Comparison of ENCODE assay signal across 8 cellular contexts in the genomic region with DNA sequence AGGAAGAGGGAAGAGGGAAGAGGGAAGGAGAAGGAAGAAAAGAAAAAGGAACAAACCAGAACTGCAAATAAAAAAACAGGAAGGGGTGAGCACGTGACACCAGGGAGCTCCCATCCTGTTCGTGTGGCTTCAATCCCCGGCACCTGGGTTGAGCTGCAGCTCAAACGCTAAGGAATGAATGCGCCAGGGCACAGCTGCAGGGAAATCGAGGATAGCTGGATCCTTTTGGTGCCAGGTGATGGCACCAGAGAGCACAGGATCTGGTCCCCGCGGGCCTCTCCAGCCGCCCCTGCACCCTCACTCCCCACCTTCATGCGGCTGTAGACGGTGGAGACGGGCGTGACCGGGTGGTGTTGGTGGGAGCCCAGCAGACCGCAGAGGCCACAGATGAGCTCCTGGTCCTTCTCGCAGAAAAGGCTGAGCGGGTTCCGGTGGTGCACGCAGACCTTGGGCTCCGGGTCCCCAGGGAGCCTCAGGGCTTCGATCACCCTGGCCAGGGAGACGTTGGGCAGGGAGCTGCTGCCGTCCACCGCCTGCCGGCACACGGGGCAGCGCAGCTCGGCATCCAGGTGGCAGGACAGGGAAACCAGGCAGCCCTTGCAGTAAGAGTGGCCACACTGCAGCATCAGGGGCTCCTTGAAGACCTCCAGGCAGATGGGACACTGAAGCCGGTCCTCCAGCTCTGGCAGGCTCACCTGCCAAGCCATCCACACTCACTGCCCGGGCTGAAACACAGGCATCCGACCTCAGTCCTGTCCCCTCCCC. TPM values are rescaled to one million over a fixed set of nuclear protein-coding genes. Genes with fewer than 3 reads are reported as not detected.
DNase-seq lines count a peak whose midpoint lies in the region; ATAC-seq, FAIRE-seq and TF ChIP-seq lines count a peak whose summit lies in the region.
"Not testable (repeated sequence)": the region's sequence is repeated elsewhere in the genome, so short reads cannot be mapped to it uniquely, and the experiment has no call there.

No MANE protein-coding gene starts in this region.

- intact Hi-C loops in aorta (cut with DNase I), result not testable (repeated sequence)

- CTCF ChIA-PET in GM10248 (lab: Yijun Ruan, JAX), result interaction anchor here (0.7 to 4.9 kb wide), 11 partner anchors 9 to 401 kb away, joined by 3 to 45 read pairs (median 4); no protein-coding TSS in a partner anchor

- H3K27me3 ChIP-seq in bronchial epithelial cell (ENCODE audit: control insufficient read depth, insufficient read depth, low read length); iPS DF 6.9 (ENCODE audit: control insufficient read depth, insufficient read depth, low read length); aorta (ENCODE audit: control insufficient read depth in 1 of 2, insufficient read depth in 2 of 2, low read length in 1 of 2): not testable (repeated sequence)

- DNase-seq in GM10248 (ENCODE audit: extremely low spot score) (peak; percentile 84), HTR-8/SVneo (ENCODE audit: insufficient read length, low spot score) (peak; percentile 53), NCI-H82 (lab: John Stamatoyannopoulos, UW) (peak; percentile 71), bronchial epithelial cell (ENCODE audit: low read depth) (peak; percentile 29), iPS DF 6.9 (ENCODE audit: low read depth, low spot score) (peak; percentile 81), aorta (peak in 1 of 2 donors; percentile 68)
- DNase-seq in activated CD4-positive, alpha-beta T cell treated with anti-CD3 and anti-CD28 coated beads for 48 hours, result peak; percentile 66
- DNase-seq in retinal pigment epithelial cell (ENCODE audit: low read depth), result not testable (repeated sequence)

- not testable (repeated sequence) for H3K4me3 ChIP-seq in bronchial epithelial cell (ENCODE audit: low read depth, low read length); iPS DF 6.9 (ENCODE audit: low read length); retinal pigment epithelial cell (ENCODE audit: low read length); aorta (ENCODE audit: low read length in 2 of 2)

- peak; percentile 74 for TF ChIP-seq CTCF in GM10248 (IDR thresholded peaks at IDR 0.05; ENCODE audit: control extremely low read depth, extremely low read depth, low read depth, missing control alignments)
- peak; percentile 78 for TF ChIP-seq CTCF in bronchial epithelial cell (IDR thresholded peaks at IDR 0.05; ENCODE audit: insufficient read depth, low read length, severe bottlenecking)
- TF ChIP-seq CTCF in retinal pigment epithelial cell (conservative IDR thresholded peaks at IDR 0.05; ENCODE audit: low read depth, low read length), result peak; percentile 71

- FAIRE-seq in HTR-8/SVneo (lab: Jason Lieb, UNC); bronchial epithelial cell (lab: Jason Lieb, UNC): not testable (repeated sequence)

- peak; percentile 53 for ATAC-seq in aorta (ENCODE audit: low FRiP score)

- WGBS in iPS DF 6.9 (ENCODE audit: insufficient coverage, insufficient read length), result no CpG with 5 or more reads among the region's 31 CpGs
- 8 to 13% methylated on average over 27 to 31 of the region's 31 CpGs for WGBS in aorta, 2 donors

- POLR2A ChIA-PET in GM10248 (lab: Yijun Ruan, JAX), result not testable (repeated sequence)

- H3K9me3 ChIP-seq in iPS DF 6.9 (ENCODE audit: control insufficient read depth, insufficient read depth, low read length); aorta (ENCODE audit: control insufficient read depth, low read length): not testable (repeated sequence)

- H3K27ac ChIP-seq in iPS DF 6.9 (ENCODE audit: low read length); aorta (ENCODE audit: low read depth in 1 of 2, low read length in 2 of 2): not testable (repeated sequence)

- not testable (repeated sequence) for H3K4me1 ChIP-seq in iPS DF 6.9 (ENCODE audit: control insufficient read depth, insufficient read depth, low read length); aorta (ENCODE audit: control insufficient read depth in 1 of 2, insufficient read depth in 2 of 2, low read length in 2 of 2)

- H3K36me3 ChIP-seq in bronchial epithelial cell (ENCODE audit: control insufficient read depth, insufficient read depth, low read length); iPS DF 6.9 (ENCODE audit: control insufficient read depth, insufficient read depth, low read length); aorta (ENCODE audit: control insufficient read depth in 1 of 2, insufficient read depth in 2 of 2, low read length in 1 of 2): not testable (repeated sequence)

RNA-seq across cellular contexts. Expression of gene TRIM50, which starts 3.6 kb away (rescaled TPM):
- total RNA-seq in bronchial epithelial cell (not detected in 2 replicates), aorta (1 to 10 TPM in 1 of 2 donors, not detected in 1; 2.2 TPM)
- under 1 TPM in 1 of 2 donors, not detected in 1; 0.38 TPM for polyA plus RNA-seq in aorta

RNA-seq across cellular contexts. Expression of gene FKBP6, which starts 3.7 kb away (rescaled TPM):
- total RNA-seq in bronchial epithelial cell (not detected in 2 replicates), aorta (not detected)
- under 1 TPM in 1 of 2 donors, not detected in 1; 0.10 TPM for polyA plus RNA-seq in aorta

RNA-seq across cellular contexts. Expression of gene NSUN5, which starts 15.6 kb away (rescaled TPM):
- total RNA-seq in bronchial epithelial cell (39.3 and 50.0 TPM in 2 replicates), aorta (10 to 100 TPM; 11.8 to 20.3 TPM)
- polyA plus RNA-seq in aorta, result 10 to 100 TPM; 16.4 to 33.2 TPM
